ENCODE assay signal across 8 cellular contexts in genomic region chr1:12019858-12020509, GRCh38. TPM values are rescaled to one million over a fixed set of nuclear protein-coding genes. Genes with fewer than 3 reads are reported as not detected.
DNase-seq lines count a peak whose midpoint lies in the region; ATAC-seq and TF ChIP-seq lines count a peak whose summit lies in the region.

No MANE protein-coding gene starts in this region.

- ATAC-seq in GM19452 (IDR thresholded peaks at IDR 0.05; ENCODE audit: unreplicated experiment) = peak; percentile 4

- peak overlapping the region; percentile 83 for H3K4me3 Mint-ChIP-seq in mesothelial cell of epicardium

- peaks cover 9% of the 10 kb centered on the region for H3K36me3 Mint-ChIP-seq in mesothelial cell of epicardium

- BruUV-seq in OCI-LY7 (replicated peaks; lab: Mats Ljungman, UMichigan) = no TSS peak

- peaks cover 7% of the 10 kb centered on the region for H3K4me1 ChIP-seq in OCI-LY7 (ENCODE audit: insufficient read depth, low read length, poor library complexity, severe bottlenecking)

- CTCF ChIA-PET in OCI-LY7 (lab: Charles Lee; ENCODE audit: unreplicated experiment) = interaction anchor here (1.5 kb wide), 1 partner anchor 15 kb away, joined by 4 read pairs; no protein-coding TSS in a partner anchor

- no peaks in the 10 kb centered on the region for H4K20me1 ChIP-seq in OCI-LY7 (ENCODE audit: insufficient read depth, low read length)

- no peaks in the 10 kb centered on the region for H3K9me2 ChIP-seq in OCI-LY7 (ENCODE audit: insufficient read depth, low read length)

- H3K27me3 Mint-ChIP-seq in mesothelial cell of epicardium (ENCODE audit: low read depth) = no peaks in the 10 kb centered on the region

- intact Hi-C loops in OCI-LY7 (cut with micrococcal nuclease; ENCODE audit: unreplicated experiment) = loop anchor here (1.0 to 2.0 kb wide), 2 partner anchors 20 to 111 kb away; no protein-coding TSS in a partner anchor

- POLR2A ChIA-PET in OCI-LY7 (lab: Charles Lee) = interaction anchor here (0.6 to 3.7 kb wide), 10 partner anchors 9 to 123 kb away, joined by 3 to 35 read pairs (median 6); no protein-coding TSS in a partner anchor

- peak overlapping the region; percentile 11 for H3K27ac ChIP-seq in OCI-LY7 (ENCODE audit: low read depth, low read length, poor library complexity, severe bottlenecking)

- H3K4me2 ChIP-seq in OCI-LY7 (ENCODE audit: low read length) = peak overlapping the region; percentile 90

- peaks cover 4% of the 10 kb centered on the region for H3K4me1 Mint-ChIP-seq in mesothelial cell of epicardium

- no peaks in the 10 kb centered on the region for H3K9me3 ChIP-seq in OCI-LY7 (ENCODE audit: low read length)

- H3K79me2 ChIP-seq in OCI-LY7 (ENCODE audit: insufficient read depth, low read depth, low read length) = peaks cover 8% of the 10 kb centered on the region; the same call in 1 of the 2 replicates

- peak overlapping the region; percentile 90 for H3K27ac Mint-ChIP-seq in mesothelial cell of epicardium

- H2AFZ ChIP-seq in OCI-LY7 (ENCODE audit: low read length) = peak overlapping the region; percentile 24; the same call in 1 of the 2 replicates

- DNase-seq in OCI-LY7 (ENCODE audit: low spot score) (no peak), dermis blood vessel endothelial cell (peak; percentile 23), mesothelial cell of epicardium (ENCODE audit: low spot score in 2 of 2, unreplicated experiment in 2 of 2) (no peak), KG1 (lab: John Stamatoyannopoulos, UW) (no peak), SK-N-DZ (ENCODE audit: low spot score) (no peak), NCI-H146 (lab: John Stamatoyannopoulos, UW) (no peak), nucleus accumbens (lab: John Stamatoyannopoulos, UW) (no peak)

- TF ChIP-seq CTCF in OCI-LY7 (conservative IDR thresholded peaks at IDR 0.05; ENCODE audit: low read length) (no peak), mesothelial cell of epicardium (IDR thresholded peaks at IDR 0.05; ENCODE audit: unreplicated experiment) (no peak)

- H3K9me3 Mint-ChIP-seq in mesothelial cell of epicardium = no peaks in the 10 kb centered on the region

- H3K36me3 ChIP-seq in OCI-LY7 (ENCODE audit: insufficient read depth, low read length) = peaks cover 26% of the 10 kb centered on the region

- H3K4me3 ChIP-seq in OCI-LY7 (ENCODE audit: low read depth, low read length, poor library complexity, severe bottlenecking) = peak overlapping the region; percentile 77

RNA-seq across cellular contexts. Expression of gene MIIP, which starts 0.7 kb away (rescaled TPM):
- total RNA-seq in OCI-LY7 (2014; rRNA removed; shearing (Covaris generic)) = 75.2 and 102 TPM in 2 replicates
- 48.5 and 57.9 TPM in 2 replicates for total RNA-seq in OCI-LY7 (2022)
- 39.2 and 45.4 TPM in 2 replicates for total RNA-seq in dermis blood vessel endothelial cell
- 31.7 to 37.5 TPM (median 32.0 TPM) in 3 replicates for total RNA-seq in mesothelial cell of epicardium
- polyA plus RNA-seq in SK-N-DZ (2014; cell fraction: cytosol; rRNA removed) = 61.1 and 74.3 TPM in 2 replicates
- polyA plus RNA-seq in SK-N-DZ (2014; cell fraction: nucleus; rRNA removed) = 371 and 472 TPM in 2 replicates

RNA-seq across cellular contexts. Expression of gene MFN2, which starts 39.7 kb away (rescaled TPM):
- total RNA-seq in OCI-LY7 (2014; rRNA removed; shearing (Covaris generic)) = 28.3 and 32.2 TPM in 2 replicates
- total RNA-seq in OCI-LY7 (2022) (52.7 and 55.9 TPM in 2 replicates), dermis blood vessel endothelial cell (61.1 and 95.3 TPM in 2 replicates), mesothelial cell of epicardium (52.4 to 58.4 TPM (median 53.7 TPM) in 3 replicates)
- 35.1 and 38.9 TPM in 2 replicates for polyA plus RNA-seq in SK-N-DZ (2014; cell fraction: cytosol; rRNA removed)
- 46.6 and 53.5 TPM in 2 replicates for polyA plus RNA-seq in SK-N-DZ (2014; cell fraction: nucleus; rRNA removed)

RNA-seq across cellular contexts. Expression of gene TNFRSF8, which starts 43.1 kb away (rescaled TPM):
- total RNA-seq in OCI-LY7 (2014; rRNA removed; shearing (Covaris generic)) = not detected in 2 replicates
- 0.09 and 0.29 TPM in 2 replicates for total RNA-seq in OCI-LY7 (2022)
- 0.33 and 0.34 TPM in 2 replicates for total RNA-seq in dermis blood vessel endothelial cell
- 0.31 to 0.53 TPM (median 0.41 TPM) in 3 replicates for total RNA-seq in mesothelial cell of epicardium
- 0.07 and 0.14 TPM in 2 replicates for polyA plus RNA-seq in SK-N-DZ (2014; cell fraction: cytosol; rRNA removed)
- polyA plus RNA-seq in SK-N-DZ (2014; cell fraction: nucleus; rRNA removed) = not detected in 2 replicates
